In the genomic region with DNA sequence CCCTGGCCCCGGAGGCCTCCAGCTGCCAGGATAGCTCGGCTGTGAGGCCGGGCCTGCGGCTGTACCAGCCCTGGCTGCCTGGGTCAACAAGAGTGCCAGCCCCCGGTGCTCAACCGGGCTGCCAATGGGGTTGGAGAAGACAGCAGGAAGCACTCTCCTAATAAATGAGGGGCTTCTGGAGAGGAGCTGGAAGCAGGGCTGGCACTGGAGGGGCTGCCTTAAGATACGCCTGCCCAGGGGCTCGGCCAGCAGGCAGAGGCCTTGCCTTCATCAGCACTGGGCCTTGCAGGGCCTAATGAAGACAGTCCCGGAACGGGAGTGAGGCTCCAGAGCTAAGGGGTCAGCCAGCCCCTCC, we compare ENCODE assay signal across 8 cellular contexts.
DNase-seq lines count a peak whose midpoint lies in the region; ATAC-seq and TF ChIP-seq lines count a peak whose summit lies in the region.
"Had no signal": no experiment of that assay in that cellular context is flagged by ENCODE, and none has a peak within 500 bp of the region (broad histone marks: within the 10 kb centered on the region; RNA-seq: fewer than 3 reads in every experiment).

No MANE protein-coding gene starts in this region.

- ATAC-seq in HG02970 (IDR thresholded peaks at IDR 0.05; ENCODE audit: low FRiP score, unreplicated experiment) (peak; percentile 22), WTC11 (no peak)

- peaks cover 10% of the 10 kb centered on the region for H3K4me1 Mint-ChIP-seq in WTC11

- H3K27me3 ChIP-seq in muscle layer of colon (ENCODE audit: control insufficient read depth in 1 of 2, insufficient read depth in 2 of 2, low read length in 2 of 2) (no peaks in the 10 kb centered on the region), thyroid gland (no peaks in the 10 kb centered on the region)

- no peak overlapping the region for H3K4me3 Mint-ChIP-seq in WTC11

- peaks cover 45% of the 10 kb centered on the region for H3K27me3 Mint-ChIP-seq in WTC11 (ENCODE audit: low read depth)

- WGBS in thyroid gland, 2 donors = 12 to 29% methylated on average over 3 to 4 of the region's 10 CpGs

- H3K36me3 ChIP-seq in muscle layer of colon (ENCODE audit: insufficient read depth, low read length) (no peaks in the 10 kb centered on the region), thyroid gland (no peaks in the 10 kb centered on the region)

- H3K27ac ChIP-seq in muscle layer of colon (ENCODE audit: low read depth, low read length) = no peak overlapping the region
- peak overlapping the region in 1 of 3 donors; percentile 52 for H3K27ac ChIP-seq in thyroid gland

- no peaks in the 10 kb centered on the region for H3K36me3 Mint-ChIP-seq in WTC11

- no peak overlapping the region for H3K9ac ChIP-seq in muscle layer of colon (ENCODE audit: low read length)

- intact Hi-C loops in thyroid gland (cut with DNase I) = no loop called here

- no peak overlapping the region for H3K27ac Mint-ChIP-seq in WTC11

- H3K4me1 ChIP-seq in muscle layer of colon (ENCODE audit: insufficient read depth, low read length) (peaks cover 13% of the 10 kb centered on the region), thyroid gland (peaks cover 27 to 37% of the 10 kb centered on the region in 2 donors)

- CTCF ChIA-PET in WTC11 (lab: Charles Lee) = interaction anchor here (0.5 to 3.3 kb wide), 61 partner anchors 9 to 1227 kb away, joined by 3 to 73 read pairs (median 5); a partner anchor contains a TSS

- no peak for TF ChIP-seq POLR2A in thyroid gland (IDR thresholded peaks at IDR 0.05)

- POLR2A ChIA-PET in WTC11 (lab: Charles Lee) = no interaction called here

- no peak; the same call in 1 of the 2 replicates for TF ChIP-seq CTCF in WTC11 (IDR thresholded peaks at IDR 0.05)
- TF ChIP-seq CTCF in thyroid gland (IDR thresholded peaks at IDR 0.05) = no peak

- H3K9me3 Mint-ChIP-seq in WTC11 = no peaks in the 10 kb centered on the region

- DNase-seq in WTC11 (ENCODE audit: low spot score) (no peak), thyroid gland (peak; percentile 32 to 41), DMS114 treated with DMSO at 0.1 percent for 48 hours (lab: John Stamatoyannopoulos, UW; ENCODE audit: unreplicated experiment) (no peak), NCI-H446 treated with DMSO at 0.1 percent for 48 hours (lab: John Stamatoyannopoulos, UW) (no peak), NCI-H345 treated with DMSO at 0.1 percent for 48 hours (lab: John Stamatoyannopoulos, UW; ENCODE audit: unreplicated experiment) (no peak)

- H3K4me3 ChIP-seq in muscle layer of colon (ENCODE audit: low read depth in 1 of 2, low read length in 2 of 2) (peak overlapping the region; percentile 0 to 58), thyroid gland (replicated peaks in 1 of 3) (no peak overlapping the region)
- H3K4me3 ChIP-seq: lung had no signal

- H3K9me3 ChIP-seq in muscle layer of colon (ENCODE audit: low read length) (no peaks in the 10 kb centered on the region), thyroid gland (no peaks in the 10 kb centered on the region)

TF ChIP-seq in WTC11, 78 proteins besides CTCF, POLR2A, EP300 and RAD21:
- TF ChIP-seq IRF2 (CRISPR knock-in tag; IDR thresholded peaks at IDR 0.05; ENCODE audit: borderline replicate concordance, low read depth) = no peak
- no peak for TF ChIP-seq ESRRA (CRISPR knock-in tag; IDR thresholded peaks at IDR 0.05; ENCODE audit: borderline replicate concordance)
- TF ChIP-seq NFATC4 (CRISPR knock-in tag; IDR thresholded peaks at IDR 0.05) = no peak
- no peak for TF ChIP-seq NFYB (CRISPR knock-in tag; conservative IDR thresholded peaks at IDR 0.05; ENCODE audit: low read depth)
- TF ChIP-seq, protein P1, sequence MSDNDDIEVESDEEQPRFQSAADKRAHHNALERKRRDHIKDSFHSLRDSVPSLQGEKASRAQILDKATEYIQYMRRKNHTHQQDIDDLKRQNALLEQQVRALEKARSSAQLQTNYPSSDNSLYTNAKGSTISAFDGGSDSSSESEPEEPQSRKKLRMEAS (CRISPR knock-in tag; IDR thresholded peaks at IDR 0.05) = 0 out of 2 replicates have a peak, but pooled peaks have one; percentile 10
TF ChIP-seq in WTC11: peak in this region for 1.

Comparison
In these comparisons a context has a peak if more than half of its experiments do, and no peak if none do; other contexts are left out.
1. DNase-seq: peak in thyroid gland (2 of 2); none in WTC11 (single experiment), DMS114 treated with DMSO at 0.1 percent for 48 hours (single experiment), NCI-H446 treated with DMSO at 0.1 percent for 48 hours (single experiment) and NCI-H345 treated with DMSO at 0.1 percent for 48 hours (single experiment).
2. H3K4me3 ChIP-seq: peak in muscle layer of colon (2 of 2); none in thyroid gland (0 of 3).